Comparison of ENCODE assay signal across 8 cellular contexts in genomic region chr6:43629104-43629504, GRCh38. TPM values are rescaled to one million over a fixed set of nuclear protein-coding genes. Genes with fewer than 3 reads are reported as not detected.
DNase-seq lines count a peak whose midpoint lies in the region; ATAC-seq, FAIRE-seq and TF ChIP-seq lines count a peak whose summit lies in the region.

GTPBP2 (minus strand) TSS chr6:43629264; CDS start chr6:43629162, 102 bp downstream.

- no peaks in the 10 kb centered on the region for H3K9me3 Mint-ChIP-seq in progenitor cell of endocrine pancreas (ENCODE audit: low read depth)

- intact Hi-C loops in T-helper 1 cell treated with Interleukin-12 subunit alpha and Interleukin-12 subunit beta and Interleukin-4 antibody, amounts not matched to agents 30 ng/mL and 1 ng/mL, for 36 hours (cut with micrococcal nuclease), result loop anchor here (1.0 to 5.0 kb wide), 20 partner anchors 16 to 1577 kb away; partner anchors contain the start of genes AARS2, ABCC10, CDC5L and CNPY3
- intact Hi-C loops in left cardiac atrium (cut with DNase I), result no loop called here

- DNase-seq in GM12891 (ENCODE audit: insufficient read length, low spot score) (peak; percentile 95), NCI-H146 (lab: John Stamatoyannopoulos, UW) (peak; percentile 100), amniotic epithelial cell (ENCODE audit: low read depth) (peak; percentile 99), left cardiac atrium (peak; percentile 99), progenitor cell of endocrine pancreas (ENCODE audit: low spot score, unreplicated experiment) (peak; percentile 96)

- H3K27ac Mint-ChIP-seq in progenitor cell of endocrine pancreas, result peak within 1 kb of the TSS; percentile 100

- TF ChIP-seq CTCF in progenitor cell of endocrine pancreas (IDR thresholded peaks at IDR 0.05; ENCODE audit: unreplicated experiment), result no peak

- peaks cover 12% of the 10 kb centered on the region for H3K4me1 Mint-ChIP-seq in progenitor cell of endocrine pancreas (ENCODE audit: low read depth)

- no peak for TF ChIP-seq POLR2A in GM12891 (IDR thresholded peaks at IDR 0.05; ENCODE audit: low read depth, low read length)

- H3K27me3 Mint-ChIP-seq in progenitor cell of endocrine pancreas, result no peaks in the 10 kb centered on the region

- H3K4me3 Mint-ChIP-seq in progenitor cell of endocrine pancreas (ENCODE audit: low read depth), result peak within 1 kb of the TSS; percentile 96

- peak within 1 kb of the TSS; percentile 84 for H3K4me3 ChIP-seq in urinary bladder (ENCODE audit: low read depth, low read length)

- H3K36me3 Mint-ChIP-seq in progenitor cell of endocrine pancreas (ENCODE audit: insufficient read depth), result peaks cover 5% of the 10 kb centered on the region

- peak; percentile 84 for ATAC-seq in HG02852 (IDR thresholded peaks at IDR 0.05; ENCODE audit: unreplicated experiment)
- peak; percentile 95 for ATAC-seq in left cardiac atrium

- peak within 1 kb of the TSS; percentile 95 for H3K27ac ChIP-seq in urinary bladder (ENCODE audit: low read depth)

- peak; percentile 94 for FAIRE-seq in GM12891 (lab: Jason Lieb, UNC)

- WGBS in urinary bladder, result under 1% methylated on average over 46 of the region's 46 CpGs

- peaks cover 3% of the 10 kb centered on the region for H3K36me3 ChIP-seq in urinary bladder (ENCODE audit: insufficient read depth)

- H3K4me1 ChIP-seq in urinary bladder (ENCODE audit: insufficient read depth), result no peaks in the 10 kb centered on the region

TF ChIP-seq in GM12891, 5 proteins besides CTCF, POLR2A, EP300 and RAD21:
- TF ChIP-seq SPI1 (IDR thresholded peaks at IDR 0.05; ENCODE audit: low read depth, low read length) (0 out of 2 replicates have a peak, but pooled peaks have one; percentile 0), POU2F2 (IDR thresholded peaks at IDR 0.05; ENCODE audit: low read depth, low read length) (no peak), PAX5 (IDR thresholded peaks at IDR 0.05; ENCODE audit: insufficient read depth, low read length, severe bottlenecking) (no peak), TAF1 (IDR thresholded peaks at IDR 0.05; ENCODE audit: low read depth, low read length) (no peak), POLR2AphosphoS5 (IDR thresholded peaks at IDR 0.05; ENCODE audit: low read depth, low read length) (no peak)

RNA-seq across cellular contexts. Expression of gene GTPBP2, which starts in this region (rescaled TPM):
- polyA plus RNA-seq in GM12891 (2012; ENCODE audit: low read depth, missing spikeins), result 35.3 TPM
- 99.1 and 104 TPM in 2 replicates for total RNA-seq in T-helper 1 cell treated with Interleukin-12 subunit alpha and Interleukin-12 subunit beta and Interleukin-4 antibody, amounts not matched to agents 30 ng/mL and 1 ng/mL, for 36 hours
- total RNA-seq in left cardiac atrium (10 to 100 TPM; 24.2 to 31.9 TPM), progenitor cell of endocrine pancreas (83.8 and 84.1 TPM in 2 replicates), urinary bladder (36.3 TPM)
- 40.4 TPM for polyA plus RNA-seq in urinary bladder

Comparison
In these comparisons a context has a peak if more than half of its experiments do, and no peak if none do; other contexts are left out.
1. Peak in every context shown above with its lines: DNase-seq, ATAC-seq, H3K4me3 ChIP-seq and H3K27ac ChIP-seq.